In genomic region chr16:19885456-19886060, GRCh38 we compare ENCODE assay signal across 8 cellular contexts. TPM values are rescaled to one million over a fixed set of nuclear protein-coding genes. Genes with fewer than 3 reads are reported as not detected.
DNase-seq lines count a peak whose midpoint lies in the region; ATAC-seq lines count a peak whose summit lies in the region.

No MANE protein-coding gene starts in this region.

- no peak for ATAC-seq in activated T-cell treated with anti-CD3 and anti-CD28 coated beads, Interleukin-2, amount 50 U/mL, for 4 hours
- ATAC-seq in GM18858 (IDR thresholded peaks at IDR 0.05; ENCODE audit: unreplicated experiment) (no peak), GM19023 (IDR thresholded peaks at IDR 0.05; ENCODE audit: unreplicated experiment) (no peak)

- H3K9me3 ChIP-seq in ES-I3 (ENCODE audit: control insufficient read depth, insufficient read depth, low read length) = no peaks in the 10 kb centered on the region

- H3K4me1 ChIP-seq in ES-I3 (ENCODE audit: insufficient read depth, low read length) = peaks cover 9% of the 10 kb centered on the region; the same call in 1 of the 2 replicates

- peaks cover 35% of the 10 kb centered on the region for H3K27me3 Mint-ChIP-seq in activated T-cell treated with anti-CD3 and anti-CD28 coated beads, Interleukin-2, amount 50 U/mL, for 4 hours (ENCODE audit: low read depth)

- H3K9me3 Mint-ChIP-seq in activated T-cell treated with anti-CD3 and anti-CD28 coated beads, Interleukin-2, amount 50 U/mL, for 4 hours = no peaks in the 10 kb centered on the region

- intact Hi-C loops in head of caudate nucleus (cut with DNase I) = loop anchor here (1.0 to 2.0 kb wide), 2 partner anchors 284 to 329 kb away; no protein-coding TSS in a partner anchor

- no peaks in the 10 kb centered on the region for H3K36me3 Mint-ChIP-seq in activated T-cell treated with anti-CD3 and anti-CD28 coated beads, Interleukin-2, amount 50 U/mL, for 4 hours (ENCODE audit: insufficient read depth)

- DNase-seq in activated T-cell treated with anti-CD3 and anti-CD28 coated beads, Interleukin-2, amount 50 U/mL, for 4 hours = no peak
- peak in 24 of 42 donors; percentile 20 to 79 (median 51) for DNase-seq in head of caudate nucleus
- peak; percentile 81 for DNase-seq in retina
- DNase-seq in NCI-H1930 (lab: John Stamatoyannopoulos, UW) = no peak
- DNase-seq in NCI-H1092 treated with DMSO at 0.1 percent for 48 hours (lab: John Stamatoyannopoulos, UW) = no peak

- peak overlapping the region; percentile 72; the same call in 1 of the 2 replicates for H3K9ac ChIP-seq in ES-I3 (ENCODE audit: low read depth, low read length)

- peak overlapping the region; percentile 81 for H3K4me3 Mint-ChIP-seq in activated T-cell treated with anti-CD3 and anti-CD28 coated beads, Interleukin-2, amount 50 U/mL, for 4 hours

- no peaks in the 10 kb centered on the region for H3K36me3 ChIP-seq in ES-I3 (ENCODE audit: insufficient read depth, low read length)

- peaks cover 24% of the 10 kb centered on the region for H3K4me1 Mint-ChIP-seq in activated T-cell treated with anti-CD3 and anti-CD28 coated beads, Interleukin-2, amount 50 U/mL, for 4 hours (ENCODE audit: low read depth)

RNA-seq across cellular contexts. Expression of gene GPRC5B, which starts 0.9 kb away (rescaled TPM):
- under 1 TPM; 0.27 to 0.66 (median 0.40) TPM for total RNA-seq in activated T-cell treated with anti-CD3 and anti-CD28 coated beads, Interleukin-2, amount 50 U/mL, for 4 hours

Comparison
In these comparisons a context has a peak if more than half of its experiments do, and no peak if none do; other contexts are left out.
1. DNase-seq: peak in head of caudate nucleus (24 of 42) and retina (single experiment); none in activated T-cell treated with anti-CD3 and anti-CD28 coated beads, Interleukin-2, amount 50 U/mL, for 4 hours (single experiment), NCI-H1930 (0 of 2) and NCI-H1092 treated with DMSO at 0.1 percent for 48 hours (single experiment).